9 cellular contexts compared by ENCODE assay signal in the genomic region with DNA sequence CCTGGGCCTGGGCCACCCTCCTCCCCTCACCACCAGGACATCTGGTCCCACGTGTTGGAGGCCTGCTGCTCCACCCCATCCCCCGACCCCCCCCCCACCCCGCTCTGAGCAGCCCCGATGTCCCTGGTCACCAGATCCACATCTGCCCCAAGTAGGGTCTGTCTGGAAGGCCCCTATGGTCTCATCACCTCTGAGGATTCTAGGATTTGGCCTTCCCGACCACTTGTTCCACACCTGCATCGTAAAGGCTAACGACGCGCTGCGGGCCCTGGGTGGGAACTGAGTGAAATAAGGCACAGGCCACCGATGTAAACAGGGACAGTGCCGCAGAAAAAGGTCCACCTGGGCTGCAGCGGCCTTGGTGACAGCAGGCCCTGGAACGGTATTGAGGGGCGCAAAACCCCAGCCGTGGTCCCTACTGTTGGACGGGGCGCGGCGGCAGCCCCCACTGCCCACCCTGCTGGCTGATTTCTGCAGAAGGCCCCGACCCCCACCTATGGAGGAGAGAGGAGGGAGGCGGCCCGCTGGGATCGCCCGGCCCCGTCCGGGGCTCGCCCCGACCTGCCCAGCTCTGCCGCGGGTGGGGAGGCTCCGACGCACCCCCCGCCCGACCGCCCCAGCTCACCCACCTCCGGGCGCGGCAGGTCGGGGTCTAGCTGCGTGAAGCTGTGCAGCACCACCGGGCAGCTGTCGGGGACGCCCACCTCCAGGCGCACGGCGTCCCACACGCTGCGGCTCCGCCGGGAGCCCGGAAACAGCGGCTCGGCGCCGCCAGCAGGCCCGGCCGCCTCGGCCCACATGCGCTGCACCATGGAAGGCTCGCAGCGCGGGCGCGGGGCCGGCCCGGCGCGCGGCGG. TPM values are rescaled to one million over a fixed set of nuclear protein-coding genes. Genes with fewer than 3 reads are reported as not detected.
DNase-seq lines count a peak whose midpoint lies in the region; ATAC-seq, FAIRE-seq and TF ChIP-seq lines count a peak whose summit lies in the region.
"Had no signal": no experiment of that assay in that cellular context is flagged by ENCODE, and none has a peak within 500 bp of the region (broad histone marks: within the 10 kb centered on the region; RNA-seq: fewer than 3 reads in every experiment).

No MANE protein-coding gene starts in this region.

- FAIRE-seq in kidney (lab: Jason Lieb, UNC) = no peak
- FAIRE-seq: G401.6 had no signal

- H3K9me3 ChIP-seq in adipocyte (ENCODE audit: control insufficient read depth, low read length) (no peaks in the 10 kb centered on the region), kidney (ENCODE audit: control insufficient read depth in 1 of 2, low read length in 2 of 2) (no peaks in the 10 kb centered on the region)

- H3K4me1 ChIP-seq in adipocyte (ENCODE audit: control insufficient read depth, insufficient read depth, low read length) (peaks cover 56% of the 10 kb centered on the region), kidney (ENCODE audit: control insufficient read depth in 1 of 2, insufficient read depth in 1 of 2, low read depth in 1 of 2, low read length in 2 of 2) (peaks cover 8 to 36% of the 10 kb centered on the region in 2 donors)

- H3K4me3 ChIP-seq in HL-60 (replicated peaks; ENCODE audit: insufficient read depth, low read length) (peak overlapping the region; percentile 62), adipocyte (ENCODE audit: low read length) (peak overlapping the region; percentile 80), kidney (ENCODE audit: low read length in 2 of 2) (peak overlapping the region; percentile 65 to 74)

- no peak for TF ChIP-seq CTCF in HL-60 (IDR thresholded peaks at IDR 0.05; ENCODE audit: insufficient read depth, low read length)
- no peak for TF ChIP-seq CTCF in kidney (IDR thresholded peaks at IDR 0.05; ENCODE audit: borderline replicate concordance, extremely low read depth, insufficient read depth)

- DNase-seq in NCI-H524 (lab: John Stamatoyannopoulos, UW) (peak; percentile 58), NCI-H524 treated with DMSO at 0.1 percent for 48 hours (lab: John Stamatoyannopoulos, UW) (no peak), HL-60 (ENCODE audit: low read depth in 1 of 2, low spot score in 1 of 2) (no peak), adipocyte (ENCODE audit: low read depth) (no peak), kidney (no peak), substantia nigra (lab: John Stamatoyannopoulos, UW) (peak in 20 of 49 donors; percentile 35 to 94 (median 57))

- H3K27me3 ChIP-seq in HL-60 (ENCODE audit: insufficient read depth, poor library complexity, severe bottlenecking) = no peaks in the 10 kb centered on the region
- H3K27me3 ChIP-seq in adipocyte (replicated peaks; ENCODE audit: control insufficient read depth, insufficient read depth, low read length) = no peaks in the 10 kb centered on the region

- H3K36me3 ChIP-seq in adipocyte (ENCODE audit: control insufficient read depth, insufficient read depth, low read length, severe bottlenecking) (no peaks in the 10 kb centered on the region), kidney (ENCODE audit: control insufficient read depth in 1 of 2, insufficient read depth in 2 of 2, low read length in 2 of 2) (no peaks in the 10 kb centered on the region)

- no peak for ATAC-seq in GM21515 (IDR thresholded peaks at IDR 0.05; ENCODE audit: unreplicated experiment)
- ATAC-seq in HG03520 (IDR thresholded peaks at IDR 0.05; ENCODE audit: unreplicated experiment) = no peak

- H3K9ac ChIP-seq in adipocyte (ENCODE audit: low read length) (peak overlapping the region; percentile 86), kidney (ENCODE audit: low read length in 2 of 2) (peak overlapping the region; percentile 82 to 86)

- H3K27ac ChIP-seq in HL-60 (replicated peaks) (peak overlapping the region; percentile 67), kidney (ENCODE audit: low read depth in 2 of 2, low read length in 2 of 2) (peak overlapping the region; percentile 83 to 84), substantia nigra (ENCODE audit: low read depth, low read length, poor library complexity, severe bottlenecking) (peak overlapping the region; percentile 99)

- intact Hi-C loops in kidney (cut with DNase I) = no loop called here

RNA-seq across cellular contexts. Expression of a gene that starts 0.5 kb away (rescaled TPM):
- 43.3 TPM for total RNA-seq in kidney
- 13.0 TPM for polyA plus RNA-seq in kidney (ENCODE audit: insufficient read depth, low read depth, low replicate concordance)

RNA-seq across cellular contexts. Expression of a gene that starts 43.1 kb away (rescaled TPM):
- total RNA-seq in kidney = 21.6 TPM
- polyA plus RNA-seq in kidney (ENCODE audit: insufficient read depth, low read depth, low replicate concordance) = 7.9 TPM

RNA-seq across cellular contexts. Expression of a gene that starts 58.8 kb away (rescaled TPM):
- total RNA-seq in kidney = 1.0 TPM
- polyA plus RNA-seq in kidney (ENCODE audit: insufficient read depth, low read depth, low replicate concordance) = 16.7 TPM

Comparison
In these comparisons a context has a peak if more than half of its experiments do, and no peak if none do; other contexts are left out.
1. DNase-seq: peak in NCI-H524 (2 of 2); none in NCI-H524 treated with DMSO at 0.1 percent for 48 hours (single experiment), HL-60 (0 of 2), adipocyte (single experiment) and kidney (single experiment).
2. Peak in every context shown above with its lines, with median percentiles within 50 percentile points of each other: H3K27ac ChIP-seq and H3K4me3 ChIP-seq.